Comparison of ENCODE assay signal across 13 cellular contexts in genomic region chr14:72479471-72479931, GRCh38.
DNase-seq lines count a peak whose midpoint lies in the region; ATAC-seq and TF ChIP-seq lines count a peak whose summit lies in the region.
"Had no signal": no experiment of that assay in that cellular context is flagged by ENCODE, and none has a peak within 500 bp of the region (broad histone marks: within the 10 kb centered on the region; RNA-seq: fewer than 3 reads in every experiment).

No MANE protein-coding gene starts in this region.

- H3K4me1 Mint-ChIP-seq in stimulated activated memory B cell treated with anti-CD40 and anti-IgM and Interleukin-4, amounts not matched to agents 10 μg/mL and 1 μg/mL and 100 μg/mL, for 72 hours = peaks cover 46% of the 10 kb centered on the region

- TF ChIP-seq EP300 in esophagus muscularis mucosa (IDR thresholded peaks at IDR 0.05) = no peak

- no peak for ATAC-seq in heart right ventricle
- ATAC-seq in stimulated activated memory B cell treated with anti-CD40 and anti-IgM and Interleukin-4, amounts not matched to agents 10 μg/mL and 1 μg/mL and 100 μg/mL, for 72 hours = no peak

- H3K4me1 ChIP-seq in cardiac muscle cell (ENCODE audit: low read depth) (peaks cover 12% of the 10 kb centered on the region), heart right ventricle (peaks cover 0 to 16% (median 6%) of the 10 kb centered on the region in 9 donors), thyroid gland (peaks cover 42% of the 10 kb centered on the region in 2 donors), esophagus muscularis mucosa (no peaks in the 10 kb centered on the region)

- 72 to 75% methylated on average over 3 of the region's 3 CpGs for WGBS in heart right ventricle, 2 donors
- WGBS in thyroid gland, 2 donors = 49 to 69% methylated on average over 3 of the region's 3 CpGs
- WGBS in esophagus muscularis mucosa = 80% methylated on average over 3 of the region's 3 CpGs

- DNase-seq in cardiac muscle cell (ENCODE audit: low read depth in 1 of 2, low spot score in 1 of 2) (peak in 1 of 2 donors; percentile 66), heart right ventricle (no peak), NCI-H748 (lab: John Stamatoyannopoulos, UW; ENCODE audit: unreplicated experiment) (peak; percentile 83), epithelial cell of esophagus (ENCODE audit: low read depth) (peak; percentile 4), thyroid gland (peak; percentile 95 to 96), esophagus muscularis mucosa (ENCODE audit: extremely low spot score) (no peak)
- no peak for DNase-seq in stimulated activated CD4-positive, alpha-beta T cell treated with anti-CD3 and anti-CD28 coated beads, Interleukin-4, amount 100 ng/mL, for 1 hour
- DNase-seq: activated CD4-positive, alpha-beta T cell treated with anti-CD3 and anti-CD28 coated beads, Interleukin-2, amount 50 U/mL, for 48 hours; amygdala; C1 segment of cervical spinal cord; stomach had no signal

- H3K9me3 ChIP-seq in cardiac muscle cell (ENCODE audit: low read depth) = no peaks in the 10 kb centered on the region
- H3K9me3 ChIP-seq in heart right ventricle = peaks cover 0 to 6% (median 0%) of the 10 kb centered on the region in 11 donors
- no peaks in the 10 kb centered on the region for H3K9me3 ChIP-seq in thyroid gland
- H3K9me3 ChIP-seq in esophagus muscularis mucosa = no peaks in the 10 kb centered on the region

- H3K27me3 ChIP-seq in cardiac muscle cell (no peaks in the 10 kb centered on the region), heart right ventricle (no peaks in the 10 kb centered on the region), thyroid gland (no peaks in the 10 kb centered on the region), esophagus muscularis mucosa (peaks cover 0 to 12% (median 0%) of the 10 kb centered on the region in 4 donors)
- H3K27me3 ChIP-seq: stomach had no signal

- peaks cover 2% of the 10 kb centered on the region for H3K9me3 Mint-ChIP-seq in stimulated activated memory B cell treated with anti-CD40 and anti-IgM and Interleukin-4, amounts not matched to agents 10 μg/mL and 1 μg/mL and 100 μg/mL, for 72 hours

- no peak overlapping the region for H3K4me3 ChIP-seq in cardiac muscle cell
- no peak overlapping the region for H3K4me3 ChIP-seq in heart right ventricle
- no peak overlapping the region for H3K4me3 ChIP-seq in epithelial cell of esophagus (ENCODE audit: low read length)
- H3K4me3 ChIP-seq in thyroid gland (replicated peaks in 1 of 3) = no peak overlapping the region
- H3K4me3 ChIP-seq in esophagus muscularis mucosa = no peak overlapping the region
- H3K4me3 ChIP-seq: stomach had no signal

- TF ChIP-seq CTCF in cardiac muscle cell (IDR thresholded peaks at IDR 0.05; ENCODE audit: low read depth, low read length) (no peak), heart right ventricle (IDR thresholded peaks at IDR 0.05) (no peak), epithelial cell of esophagus (IDR thresholded peaks at IDR 0.05; ENCODE audit: insufficient read depth, low read depth, low read length, missing control alignments) (no peak), thyroid gland (IDR thresholded peaks at IDR 0.05) (no peak), esophagus muscularis mucosa (IDR thresholded peaks at IDR 0.05) (no peak)

- no peaks in the 10 kb centered on the region for H3K36me3 ChIP-seq in cardiac muscle cell
- no peaks in the 10 kb centered on the region for H3K36me3 ChIP-seq in heart right ventricle
- H3K36me3 ChIP-seq in thyroid gland = no peaks in the 10 kb centered on the region
- no peaks in the 10 kb centered on the region for H3K36me3 ChIP-seq in esophagus muscularis mucosa
- H3K36me3 ChIP-seq: stomach had no signal

- H3K36me3 Mint-ChIP-seq in stimulated activated memory B cell treated with anti-CD40 and anti-IgM and Interleukin-4, amounts not matched to agents 10 μg/mL and 1 μg/mL and 100 μg/mL, for 72 hours = no peaks in the 10 kb centered on the region

- no peak overlapping the region for H3K4me3 Mint-ChIP-seq in stimulated activated memory B cell treated with anti-CD40 and anti-IgM and Interleukin-4, amounts not matched to agents 10 μg/mL and 1 μg/mL and 100 μg/mL, for 72 hours

- TF ChIP-seq POLR2A in thyroid gland (IDR thresholded peaks at IDR 0.05) = peak in 1 of 2 donors; percentile 53
- no peak for TF ChIP-seq POLR2A in esophagus muscularis mucosa (IDR thresholded peaks at IDR 0.05; ENCODE audit: low read depth)

- H3K27me3 Mint-ChIP-seq in stimulated activated memory B cell treated with anti-CD40 and anti-IgM and Interleukin-4, amounts not matched to agents 10 μg/mL and 1 μg/mL and 100 μg/mL, for 72 hours = no peaks in the 10 kb centered on the region

- H3K27ac Mint-ChIP-seq in stimulated activated memory B cell treated with anti-CD40 and anti-IgM and Interleukin-4, amounts not matched to agents 10 μg/mL and 1 μg/mL and 100 μg/mL, for 72 hours = no peak overlapping the region

- H3K27ac ChIP-seq in cardiac muscle cell = peak overlapping the region; percentile 65
- no peak overlapping the region for H3K27ac ChIP-seq in heart right ventricle
- peak overlapping the region; percentile 92 to 98 (median 94) for H3K27ac ChIP-seq in thyroid gland
- H3K27ac ChIP-seq in esophagus muscularis mucosa (replicated peaks in 1 of 4) = no peak overlapping the region
- H3K27ac ChIP-seq: epithelial cell of prostate, stomach had no signal

- intact Hi-C loops in heart right ventricle (cut with DNase I) (no loop called here), thyroid gland (cut with DNase I) (no loop called here), esophagus muscularis mucosa (cut with DNase I) (no loop called here)

Comparison
In these comparisons a context has a peak if more than half of its experiments do, and no peak if none do; other contexts are left out.
1. H3K27ac ChIP-seq: peak in cardiac muscle cell (single experiment) and thyroid gland (3 of 3); none in heart right ventricle (0 of 10) and esophagus muscularis mucosa (0 of 4).
2. DNase-seq: peak in NCI-H748 (single experiment), epithelial cell of esophagus (single experiment) and thyroid gland (2 of 2); none in heart right ventricle (0 of 2), esophagus muscularis mucosa (single experiment) and stimulated activated CD4-positive, alpha-beta T cell treated with anti-CD3 and anti-CD28 coated beads, Interleukin-4, amount 100 ng/mL, for 1 hour (single experiment).